36 cellular contexts compared by ENCODE assay signal in genomic region chr1:247578946-247579460, GRCh38. TPM values are rescaled to one million over a fixed set of nuclear protein-coding genes. Genes with fewer than 3 reads are reported as not detected.
"Had no signal": no experiment of that assay in that cellular context is flagged by ENCODE, and none has a peak within 500 bp of the region (broad histone marks: within the 10 kb centered on the region; RNA-seq: fewer than 3 reads in every experiment).

No MANE protein-coding gene starts in this region.

- H3K4me1 Mint-ChIP-seq: T-cell had no signal

- H3K27ac Mint-ChIP-seq: T-cell had no signal

- H3K27ac ChIP-seq: PC-9, RWPE1, SJCRH30, SK-N-MC had no signal

- H3K36me3 Mint-ChIP-seq: T-cell had no signal

- FAIRE-seq: RCC 7860 had no signal

- H2AFZ ChIP-seq: PC-9 had no signal

- H3K4me2 ChIP-seq: PC-9 had no signal

- H3K4me3 Mint-ChIP-seq: T-cell had no signal

- H3K27me3 ChIP-seq: SJCRH30 had no signal

- H3K4me3 ChIP-seq: PC-9, SJCRH30, SK-N-MC had no signal

- DNase-seq: Karpas-422, MM.1S, MV-4-11, NCI-H1092, NCI-H1105, NCI-H1417 treated with DMSO at 0.1 percent for 48 hours, NCI-H1436 treated with DMSO at 0.1 percent for 48 hours, NCI-H1694 treated with DMSO at 0.1 percent for 48 hours, NCI-H187 treated with DMSO at 0.1 percent for 48 hours, NCI-H2029, NCI-H2081, NCI-H2171 treated with DMSO at 0.1 percent for 48 hours, NCI-H2227 treated with DMSO at 0.1 percent for 48 hours, NCI-H345, NCI-H446, NCI-H510A treated with DMSO at 0.1 percent for 48 hours, NCI-H524 treated with DMSO at 0.1 percent for 48 hours, NCI-H526 treated with DMSO at 0.1 percent for 48 hours, NCI-H774, PC-9, SHP77, SIG-M5, SJCRH30, T-cell had no signal

- H3K9me3 Mint-ChIP-seq: T-cell had no signal

- ATAC-seq: Panc1, Right ventricle myocardium inferior, SK-N-SH treated with all-trans-retinoic acid at 6 μM for 48 hours, T-cell had no signal

- H3K9me3 ChIP-seq: SJCRH30 had no signal

- H3K36me3 ChIP-seq: SJCRH30 had no signal

- H3K4me1 ChIP-seq: SJCRH30 had no signal

RNA-seq across cellular contexts. Expression of gene OR2G2, which starts 9.2 kb away (rescaled TPM):
- total RNA-seq: LHCN-M2, MCF 10A, NCI-H460, OCI-LY7, PC-9, Right ventricle myocardium inferior, RPMI7951, SJCRH30, SK-MEL-5, T-cell had no signal

RNA-seq across cellular contexts. Expression of gene OR2G3, which starts 26.4 kb away (rescaled TPM):
- total RNA-seq: LHCN-M2, MCF 10A, NCI-H460, OCI-LY7, PC-9, Right ventricle myocardium inferior, RPMI7951, SJCRH30, SK-MEL-5, T-cell had no signal

RNA-seq across cellular contexts. Expression of gene GCSAML, which starts 30.1 kb away (rescaled TPM):
- total RNA-seq: LHCN-M2, MCF 10A, NCI-H460, OCI-LY7, PC-9, SJCRH30 had no signal

RNA-seq across cellular contexts. Expression of gene OR2C3, which starts 42.8 kb away (rescaled TPM):
- total RNA-seq: LHCN-M2, MCF 10A, NCI-H460, OCI-LY7, PC-9, RPMI7951, SJCRH30, T-cell had no signal
